ENCODE assay signal across 8 cellular contexts in the genomic region with DNA sequence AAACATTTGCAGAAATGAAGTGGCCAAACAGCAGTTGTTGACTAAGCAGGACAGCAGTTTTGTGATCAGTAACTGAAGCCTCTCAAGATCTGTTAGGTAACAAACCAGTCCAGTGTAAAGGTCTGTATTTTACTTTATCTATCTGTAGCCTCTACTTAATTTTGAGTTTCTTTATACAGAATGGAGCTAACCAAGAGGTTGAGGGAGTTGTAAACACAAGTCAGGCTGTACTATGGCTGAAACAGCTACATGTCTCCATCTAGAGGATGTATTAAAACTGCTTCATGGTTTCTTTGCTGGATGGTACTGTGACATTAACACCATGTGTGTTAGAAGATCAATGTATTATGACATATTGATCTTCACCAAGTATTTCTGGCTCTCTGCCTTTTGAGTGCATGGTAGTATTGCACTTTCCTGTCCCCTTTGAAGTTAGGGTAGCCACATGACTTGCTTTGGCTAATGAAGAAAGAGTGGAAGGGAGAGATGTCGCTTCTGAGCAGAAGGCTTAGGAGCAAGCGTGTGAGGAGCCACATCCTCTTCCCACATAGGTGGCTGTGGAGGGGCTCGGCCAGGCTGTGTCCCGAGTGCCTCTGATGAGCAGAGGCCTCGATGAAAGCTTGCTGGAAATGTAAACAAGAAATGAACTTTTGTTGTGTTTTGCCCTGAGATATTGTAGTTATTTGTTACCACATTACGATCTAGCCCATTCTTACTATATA.
DNase-seq lines count a peak whose midpoint lies in the region; ATAC-seq lines count a peak whose summit lies in the region.

No MANE protein-coding gene starts in this region.

- ATAC-seq in GM18868 (IDR thresholded peaks at IDR 0.05; ENCODE audit: unreplicated experiment) = peak; percentile 91
- peak; percentile 87 for ATAC-seq in HG03066 (IDR thresholded peaks at IDR 0.05; ENCODE audit: low read depth, unreplicated experiment)

- peak; percentile 59 for DNase-seq in CD1c-positive myeloid dendritic cell (ENCODE audit: extremely low spot score)
- peak; percentile 30 for DNase-seq in NCI-H460 (ENCODE audit: extremely low read depth, low read depth)
- DNase-seq in central memory CD4-positive, alpha-beta T cell = peak; percentile 25
- DNase-seq in medulla oblongata (ENCODE audit: extremely low spot score) = peak; percentile 49
- no peak for DNase-seq in NCI-H187 treated with DMSO at 0.1 percent for 48 hours (lab: John Stamatoyannopoulos, UW)
- DNase-seq in amygdala (lab: John Stamatoyannopoulos, UW) = no peak

Comparison
In these comparisons a context has a peak if more than half of its experiments do, and no peak if none do; other contexts are left out.
1. DNase-seq: peak in CD1c-positive myeloid dendritic cell (single experiment), NCI-H460 (single experiment), central memory CD4-positive, alpha-beta T cell (single experiment) and medulla oblongata (single experiment); none in NCI-H187 treated with DMSO at 0.1 percent for 48 hours (single experiment) and amygdala (0 of 56).